1 cellular context compared by ENCODE assay signal in the genomic region with DNA sequence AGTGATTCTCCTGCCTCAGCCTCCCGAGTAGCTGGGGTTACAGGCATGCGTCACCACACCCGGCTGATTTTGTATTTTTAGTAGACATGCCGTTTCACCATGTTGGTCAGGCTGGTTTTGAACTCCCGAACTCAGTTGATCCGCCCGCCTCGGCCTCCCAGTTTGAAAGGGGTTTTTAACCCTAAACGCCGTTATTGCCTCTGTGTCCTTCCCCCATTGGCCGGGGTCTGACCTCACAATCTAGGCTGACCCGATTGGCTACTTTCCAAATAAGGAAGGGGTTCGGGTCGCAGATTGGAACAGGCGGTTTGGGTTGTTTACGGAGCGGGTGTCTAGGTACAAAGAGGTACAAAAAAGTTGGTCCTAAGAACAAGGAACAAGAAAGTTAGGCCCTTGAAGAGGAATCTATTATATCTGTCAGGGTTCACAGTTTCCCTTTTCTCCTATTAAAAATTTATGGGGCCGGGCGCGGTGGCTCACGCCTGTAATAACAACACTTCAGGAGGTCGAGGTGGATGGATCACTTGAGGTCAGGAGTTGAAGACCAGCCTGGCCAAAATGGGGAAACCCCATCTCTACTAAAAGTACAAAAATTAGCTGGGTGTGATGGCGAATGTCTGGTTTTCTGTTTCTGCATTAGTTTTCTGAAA.
TF ChIP-seq lines count a peak whose summit lies in the region.

No MANE protein-coding gene starts in this region.

TF ChIP-seq in WTC11, 78 proteins besides CTCF, POLR2A, EP300 and RAD21 (continued from another document):
- TF ChIP-seq, protein P1, sequence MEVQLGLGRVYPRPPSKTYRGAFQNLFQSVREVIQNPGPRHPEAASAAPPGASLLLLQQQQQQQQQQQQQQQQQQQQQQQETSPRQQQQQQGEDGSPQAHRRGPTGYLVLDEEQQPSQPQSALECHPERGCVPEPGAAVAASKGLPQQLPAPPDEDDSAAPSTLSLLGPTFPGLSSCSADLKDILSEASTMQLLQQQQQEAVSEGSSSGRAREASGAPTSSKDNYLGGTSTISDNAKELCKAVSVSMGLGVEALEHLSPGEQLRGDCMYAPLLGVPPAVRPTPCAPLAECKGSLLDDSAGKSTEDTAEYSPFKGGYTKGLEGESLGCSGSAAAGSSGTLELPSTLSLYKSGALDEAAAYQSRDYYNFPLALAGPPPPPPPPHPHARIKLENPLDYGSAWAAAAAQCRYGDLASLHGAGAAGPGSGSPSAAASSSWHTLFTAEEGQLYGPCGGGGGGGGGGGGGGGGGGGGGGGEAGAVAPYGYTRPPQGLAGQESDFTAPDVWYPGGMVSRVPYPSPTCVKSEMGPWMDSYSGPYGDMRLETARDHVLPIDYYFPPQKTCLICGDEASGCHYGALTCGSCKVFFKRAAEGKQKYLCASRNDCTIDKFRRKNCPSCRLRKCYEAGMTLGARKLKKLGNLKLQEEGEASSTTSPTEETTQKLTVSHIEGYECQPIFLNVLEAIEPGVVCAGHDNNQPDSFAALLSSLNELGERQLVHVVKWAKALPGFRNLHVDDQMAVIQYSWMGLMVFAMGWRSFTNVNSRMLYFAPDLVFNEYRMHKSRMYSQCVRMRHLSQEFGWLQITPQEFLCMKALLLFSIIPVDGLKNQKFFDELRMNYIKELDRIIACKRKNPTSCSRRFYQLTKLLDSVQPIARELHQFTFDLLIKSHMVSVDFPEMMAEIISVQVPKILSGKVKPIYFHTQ (CRISPR knock-in tag; IDR thresholded peaks at IDR 0.05): 0 out of 2 replicates have a peak, but pooled peaks have one; percentile 14
- 0 out of 2 replicates have a peak, but pooled peaks have one; percentile 62 for TF ChIP-seq ZNF416 (CRISPR knock-in tag; IDR thresholded peaks at IDR 0.05)
- TF ChIP-seq SP1 (CRISPR knock-in tag; conservative IDR thresholded peaks at IDR 0.05): peak; percentile 49; the same call in 1 of the 2 replicates
- TF ChIP-seq NFATC4 (CRISPR knock-in tag; IDR thresholded peaks at IDR 0.05): no peak
- TF ChIP-seq, protein P2, sequence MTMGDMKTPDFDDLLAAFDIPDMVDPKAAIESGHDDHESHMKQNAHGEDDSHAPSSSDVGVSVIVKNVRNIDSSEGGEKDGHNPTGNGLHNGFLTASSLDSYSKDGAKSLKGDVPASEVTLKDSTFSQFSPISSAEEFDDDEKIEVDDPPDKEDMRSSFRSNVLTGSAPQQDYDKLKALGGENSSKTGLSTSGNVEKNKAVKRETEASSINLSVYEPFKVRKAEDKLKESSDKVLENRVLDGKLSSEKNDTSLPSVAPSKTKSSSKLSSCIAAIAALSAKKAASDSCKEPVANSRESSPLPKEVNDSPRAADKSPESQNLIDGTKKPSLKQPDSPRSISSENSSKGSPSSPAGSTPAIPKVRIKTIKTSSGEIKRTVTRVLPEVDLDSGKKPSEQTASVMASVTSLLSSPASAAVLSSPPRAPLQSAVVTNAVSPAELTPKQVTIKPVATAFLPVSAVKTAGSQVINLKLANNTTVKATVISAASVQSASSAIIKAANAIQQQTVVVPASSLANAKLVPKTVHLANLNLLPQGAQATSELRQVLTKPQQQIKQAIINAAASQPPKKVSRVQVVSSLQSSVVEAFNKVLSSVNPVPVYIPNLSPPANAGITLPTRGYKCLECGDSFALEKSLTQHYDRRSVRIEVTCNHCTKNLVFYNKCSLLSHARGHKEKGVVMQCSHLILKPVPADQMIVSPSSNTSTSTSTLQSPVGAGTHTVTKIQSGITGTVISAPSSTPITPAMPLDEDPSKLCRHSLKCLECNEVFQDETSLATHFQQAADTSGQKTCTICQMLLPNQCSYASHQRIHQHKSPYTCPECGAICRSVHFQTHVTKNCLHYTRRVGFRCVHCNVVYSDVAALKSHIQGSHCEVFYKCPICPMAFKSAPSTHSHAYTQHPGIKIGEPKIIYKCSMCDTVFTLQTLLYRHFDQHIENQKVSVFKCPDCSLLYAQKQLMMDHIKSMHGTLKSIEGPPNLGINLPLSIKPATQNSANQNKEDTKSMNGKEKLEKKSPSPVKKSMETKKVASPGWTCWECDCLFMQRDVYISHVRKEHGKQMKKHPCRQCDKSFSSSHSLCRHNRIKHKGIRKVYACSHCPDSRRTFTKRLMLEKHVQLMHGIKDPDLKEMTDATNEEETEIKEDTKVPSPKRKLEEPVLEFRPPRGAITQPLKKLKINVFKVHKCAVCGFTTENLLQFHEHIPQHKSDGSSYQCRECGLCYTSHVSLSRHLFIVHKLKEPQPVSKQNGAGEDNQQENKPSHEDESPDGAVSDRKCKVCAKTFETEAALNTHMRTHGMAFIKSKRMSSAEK (CRISPR knock-in tag; IDR thresholded peaks at IDR 0.05; ENCODE audit: borderline replicate concordance): peak; percentile 5; the same call in 1 of the 2 replicates
- TF ChIP-seq, protein P3, sequence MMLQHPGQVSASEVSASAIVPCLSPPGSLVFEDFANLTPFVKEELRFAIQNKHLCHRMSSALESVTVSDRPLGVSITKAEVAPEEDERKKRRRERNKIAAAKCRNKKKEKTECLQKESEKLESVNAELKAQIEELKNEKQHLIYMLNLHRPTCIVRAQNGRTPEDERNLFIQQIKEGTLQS (CRISPR knock-in tag; conservative IDR thresholded peaks at IDR 0.05): no peak
- TF ChIP-seq MYBL2 (CRISPR knock-in tag; IDR thresholded peaks at IDR 0.05): peak; percentile 63; the same call in 1 of the 2 replicates
- TF ChIP-seq, protein P4, sequence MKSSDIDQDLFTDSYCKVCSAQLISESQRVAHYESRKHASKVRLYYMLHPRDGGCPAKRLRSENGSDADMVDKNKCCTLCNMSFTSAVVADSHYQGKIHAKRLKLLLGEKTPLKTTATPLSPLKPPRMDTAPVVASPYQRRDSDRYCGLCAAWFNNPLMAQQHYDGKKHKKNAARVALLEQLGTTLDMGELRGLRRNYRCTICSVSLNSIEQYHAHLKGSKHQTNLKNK (CRISPR knock-in tag; IDR thresholded peaks at IDR 0.05): no peak
- no peak for TF ChIP-seq SMAD4 (CRISPR knock-in tag; IDR thresholded peaks at IDR 0.05)
